ENCODE assay signal across 1 cellular context in genomic region chr12:46391630-46392029, GRCh38.
TF ChIP-seq lines count a peak whose summit lies in the region.

No MANE protein-coding gene starts in this region.

TF ChIP-seq in H1, 55 proteins besides CTCF, POLR2A, EP300 and RAD21:
- TF ChIP-seq BRCA1 (IDR thresholded peaks at IDR 0.05; ENCODE audit: low read depth, low read length): no peak
- no peak for TF ChIP-seq SUZ12 (IDR thresholded peaks at IDR 0.05; ENCODE audit: low read length)
